ENCODE assay signal across 18 cellular contexts in genomic region chr11:9642894-9643293, GRCh38.
"Had no signal": no experiment of that assay in that cellular context is flagged by ENCODE, and none has a peak within 500 bp of the region (broad histone marks: within the 10 kb centered on the region; RNA-seq: fewer than 3 reads in every experiment).

No MANE protein-coding gene starts in this region.

- DNase-seq: activated CD4-positive, alpha-beta T cell treated with anti-CD3 and anti-CD28 coated beads, Interleukin-2, amount 50 U/mL, for 48 hours; activated CD8-positive, alpha-beta memory T cell treated with anti-CD3 and anti-CD28 coated beads, Interleukin-2, amount 10 ng/mL, durations not matched to agents 7 days and 5 days; activated effector memory CD4-positive, alpha-beta T cell treated with Interleukin-2 at 50 U/mL for 16 hours; activated T-cell treated with anti-CD3 and anti-CD28 coated beads, Interleukin-2, amount 50 U/mL, for 24 hours; amygdala; brain microvascular endothelial cell; effector memory CD8-positive, alpha-beta T cell; kidney; left ventricle myocardium superior; mesendoderm; stimulated activated CD4-positive, alpha-beta T cell treated with anti-CD3 and anti-CD28 coated beads, Interleukin-4, amount 100 ng/mL, for 1 hour; stimulated activated CD8-positive, alpha-beta memory T cell treated with anti-CD3 and anti-CD28 coated beads, Interleukin-4, amount 100 ng/mL, for 48 hours had no signal

- H3K27me3 ChIP-seq: brain microvascular endothelial cell, gastroesophageal sphincter, upper lobe of left lung had no signal

- H3K36me3 ChIP-seq: brain microvascular endothelial cell, gastroesophageal sphincter, upper lobe of left lung had no signal

- H3K4me3 ChIP-seq: gastroesophageal sphincter, upper lobe of left lung had no signal

- H3K27ac ChIP-seq: brain microvascular endothelial cell, gastroesophageal sphincter, upper lobe of left lung had no signal

- ATAC-seq: activated CD4-positive, CD25-positive, alpha-beta regulatory T cell treated with anti-CD3 and anti-CD28 coated beads, Interleukin-2, amount 50 U/mL, for 24 hours; activated CD8-positive, alpha-beta memory T cell treated with anti-CD3 and anti-CD28 coated beads, Interleukin-2, amount 10 ng/mL, durations not matched to agents 7 days and 5 days; activated naive CD4-positive, alpha-beta T cell treated with anti-CD3 and anti-CD28 coated beads, Interleukin-2, amount 50 U/mL, for 72 hours; effector memory CD8-positive, alpha-beta T cell; gastroesophageal sphincter; left ventricle myocardium superior had no signal

- H3K27me3 Mint-ChIP-seq: dendritic cell treated with granulocyte-macrophage colony-stimulating factor and Interleukin-4, amounts not matched to agents 40 ng/mL and 50 ng/mL, for 4 days; stimulated activated naive CD8-positive, alpha-beta T cell treated with anti-CD3 and anti-CD28 coated beads, Interleukin-15, Interleukin-2, amounts not matched to agents 100 ng/mL and 50 ng/mL, for 24 hours had no signal

- H3K4me1 Mint-ChIP-seq: activated CD8-positive, alpha-beta memory T cell treated with anti-CD3 and anti-CD28 coated beads, Interleukin-2, amount 10 ng/mL, durations not matched to agents 7 days and 5 days had no signal

- FAIRE-seq: kidney had no signal

- H3K4me1 ChIP-seq: gastroesophageal sphincter had no signal

- H3K9me3 Mint-ChIP-seq: effector memory CD8-positive, alpha-beta T cell; stimulated activated naive CD8-positive, alpha-beta T cell treated with anti-CD3 and anti-CD28 coated beads, Interleukin-15, Interleukin-2, amounts not matched to agents 100 ng/mL and 50 ng/mL, for 24 hours had no signal

- H3K27ac Mint-ChIP-seq: activated CD8-positive, alpha-beta memory T cell treated with anti-CD3 and anti-CD28 coated beads, Interleukin-2, amount 10 ng/mL, durations not matched to agents 7 days and 5 days; activated naive CD4-positive, alpha-beta T cell treated with anti-CD3 and anti-CD28 coated beads, Interleukin-2, amount 50 U/mL, for 72 hours; activated T-cell treated with anti-CD3 and anti-CD28 coated beads, Interleukin-2, amount 50 U/mL, for 24 hours; dendritic cell treated with granulocyte-macrophage colony-stimulating factor and Interleukin-4, amounts not matched to agents 40 ng/mL and 50 ng/mL, for 4 days; effector memory CD8-positive, alpha-beta T cell; stimulated activated naive CD8-positive, alpha-beta T cell treated with anti-CD3 and anti-CD28 coated beads, Interleukin-15, Interleukin-2, amounts not matched to agents 100 ng/mL and 50 ng/mL, for 24 hours had no signal

- H3K9me3 ChIP-seq: gastroesophageal sphincter, upper lobe of left lung had no signal

- H3K4me3 Mint-ChIP-seq: activated CD8-positive, alpha-beta memory T cell treated with anti-CD3 and anti-CD28 coated beads, Interleukin-2, amount 10 ng/mL, durations not matched to agents 7 days and 5 days; activated T-cell treated with anti-CD3 and anti-CD28 coated beads, Interleukin-2, amount 50 U/mL, for 24 hours; dendritic cell treated with granulocyte-macrophage colony-stimulating factor and Interleukin-4, amounts not matched to agents 40 ng/mL and 50 ng/mL, for 4 days; effector memory CD8-positive, alpha-beta T cell; stimulated activated naive CD8-positive, alpha-beta T cell treated with anti-CD3 and anti-CD28 coated beads, Interleukin-15, Interleukin-2, amounts not matched to agents 100 ng/mL and 50 ng/mL, for 24 hours had no signal
